9 cellular contexts compared by ENCODE assay signal in genomic region chr10:3467052-3467906, GRCh38.
DNase-seq lines count a peak whose midpoint lies in the region; ATAC-seq and TF ChIP-seq lines count a peak whose summit lies in the region.
"Had no signal": no experiment of that assay in that cellular context is flagged by ENCODE, and none has a peak within 500 bp of the region (broad histone marks: within the 10 kb centered on the region; RNA-seq: fewer than 3 reads in every experiment).

No MANE protein-coding gene starts in this region.

- peak overlapping the region; percentile 20 for H3K27ac Mint-ChIP-seq in stimulated activated effector memory CD8-positive, alpha-beta T cell treated with anti-CD3 and anti-CD28 coated beads, Interleukin-12 subunit alpha, Interleukin-12 subunit beta, amount 100 ng/mL, for 72 hours

- H3K4me3 ChIP-seq in A673 (ENCODE audit: low read depth, low read length, poor library complexity, severe bottlenecking) (no peak overlapping the region), HUES48 (ENCODE audit: low read depth, low read length) (no peak overlapping the region), ascending aorta (peak overlapping the region in 1 of 2 donors; percentile 34)
- H3K4me3 ChIP-seq: GM12878 had no signal

- no peaks in the 10 kb centered on the region for H3K9me3 Mint-ChIP-seq in stimulated activated effector memory CD8-positive, alpha-beta T cell treated with anti-CD3 and anti-CD28 coated beads, Interleukin-12 subunit alpha, Interleukin-12 subunit beta, amount 100 ng/mL, for 72 hours

- no peak overlapping the region for H3K9ac ChIP-seq in HUES48 (ENCODE audit: low read depth, low read length)

- H3K27me3 ChIP-seq in A673 (replicated peaks; ENCODE audit: insufficient read depth, low read depth, low read length, poor library complexity) (no peaks in the 10 kb centered on the region), HUES48 (ENCODE audit: control insufficient read depth, insufficient read depth, low read length) (no peaks in the 10 kb centered on the region), ascending aorta (no peaks in the 10 kb centered on the region)

- TF ChIP-seq CTCF in A673 (conservative IDR thresholded peaks at IDR 0.05; ENCODE audit: low read depth, low read length) (no peak), ascending aorta (IDR thresholded peaks at IDR 0.05) (peak in 2 of 3 experiments; percentile 21 to 36)

- intact Hi-C loops in A673 (cut with micrococcal nuclease; ENCODE audit: unreplicated experiment) (no loop called here), ascending aorta (cut with DNase I) (loop anchor here (5.0 to 10.0 kb wide), 2 partner anchors 60 to 278 kb away; no protein-coding TSS in a partner anchor)

- no peak for ATAC-seq in stimulated activated effector memory CD8-positive, alpha-beta T cell treated with anti-CD3 and anti-CD28 coated beads, Interleukin-12 subunit alpha, Interleukin-12 subunit beta, amount 100 ng/mL, for 72 hours
- no peak for ATAC-seq in GM18505 (IDR thresholded peaks at IDR 0.05; ENCODE audit: unreplicated experiment)
- no peak for ATAC-seq in HG02970 (IDR thresholded peaks at IDR 0.05; ENCODE audit: low FRiP score, unreplicated experiment)
- ATAC-seq: GM12878 had no signal

- peak; percentile 41 for DNase-seq in A673 (ENCODE audit: low spot score)
- peak; percentile 39 to 84 for DNase-seq in ascending aorta (ENCODE audit: low spot score in 2 of 2)
- DNase-seq in iPS DF 19.7 (ENCODE audit: low read depth, low spot score): peak; percentile 60
- DNase-seq in stimulated activated effector memory CD8-positive, alpha-beta T cell treated with anti-CD3 and anti-CD28 coated beads, Interleukin-12 subunit alpha, Interleukin-12 subunit beta, amount 100 ng/mL, for 72 hours (ENCODE audit: low spot score in 2 of 2): no peak
- no peak for DNase-seq in midbrain (lab: John Stamatoyannopoulos, UW)

- H3K4me3 Mint-ChIP-seq in stimulated activated effector memory CD8-positive, alpha-beta T cell treated with anti-CD3 and anti-CD28 coated beads, Interleukin-12 subunit alpha, Interleukin-12 subunit beta, amount 100 ng/mL, for 72 hours: peak overlapping the region; percentile 54

- peaks cover 41% of the 10 kb centered on the region for H3K4me1 ChIP-seq in A673 (ENCODE audit: insufficient read depth, low read length, poor library complexity, severe bottlenecking)
- H3K4me1 ChIP-seq in HUES48 (ENCODE audit: control insufficient read depth, insufficient read depth, low read length): peaks cover 14% of the 10 kb centered on the region; the same call in 1 of the 2 replicates
- H3K4me1 ChIP-seq in ascending aorta: peaks cover 0 to 30% of the 10 kb centered on the region in 2 donors

- H3K9me3 ChIP-seq in A673 (ENCODE audit: low read depth, low read length, poor library complexity, severe bottlenecking) (no peaks in the 10 kb centered on the region), HUES48 (ENCODE audit: control insufficient read depth, insufficient read depth, low read length) (no peaks in the 10 kb centered on the region), ascending aorta (no peaks in the 10 kb centered on the region)

- POLR2A ChIA-PET in A673 (lab: Charles Lee; ENCODE audit: low non-redundant PET): interaction anchor here (0.7 kb wide), 1 partner anchor 291 kb away, joined by 4 read pairs; no protein-coding TSS in a partner anchor

- no TSS peak for BruUV-seq in A673 (replicated peaks; lab: Mats Ljungman, UMichigan)

- CTCF ChIA-PET in A673 (lab: Charles Lee): no interaction called here

- H3K36me3 ChIP-seq in A673 (ENCODE audit: insufficient read depth, low read length, poor library complexity, severe bottlenecking) (no peaks in the 10 kb centered on the region), HUES48 (ENCODE audit: control insufficient read depth, insufficient read depth, low read length) (no peaks in the 10 kb centered on the region), ascending aorta (no peaks in the 10 kb centered on the region)

- no peak for TF ChIP-seq POLR2A in GM18505 (IDR thresholded peaks at IDR 0.05; ENCODE audit: borderline replicate concordance, extremely low read depth, insufficient read depth, insufficient read length)

- no peaks in the 10 kb centered on the region for H3K36me3 Mint-ChIP-seq in stimulated activated effector memory CD8-positive, alpha-beta T cell treated with anti-CD3 and anti-CD28 coated beads, Interleukin-12 subunit alpha, Interleukin-12 subunit beta, amount 100 ng/mL, for 72 hours

- H3K27ac ChIP-seq in A673 (ENCODE audit: low read depth, low read length, poor library complexity, severe bottlenecking): peak overlapping the region; percentile 66
- H3K27ac ChIP-seq in HUES48 (ENCODE audit: low read depth, low read length): peak overlapping the region; percentile 70
- peak overlapping the region; percentile 69 to 91 for H3K27ac ChIP-seq in ascending aorta

- H3K4me1 Mint-ChIP-seq in stimulated activated effector memory CD8-positive, alpha-beta T cell treated with anti-CD3 and anti-CD28 coated beads, Interleukin-12 subunit alpha, Interleukin-12 subunit beta, amount 100 ng/mL, for 72 hours: peaks cover 34% of the 10 kb centered on the region

Comparison
In these comparisons a context has a peak if more than half of its experiments do, and no peak if none do; other contexts are left out.
1. DNase-seq: peak in A673 (single experiment), ascending aorta (2 of 2) and iPS DF 19.7 (single experiment); none in stimulated activated effector memory CD8-positive, alpha-beta T cell treated with anti-CD3 and anti-CD28 coated beads, Interleukin-12 subunit alpha, Interleukin-12 subunit beta, amount 100 ng/mL, for 72 hours (0 of 2) and midbrain (single experiment).
2. Peak in every context shown above with its lines, with median percentiles within 50 percentile points of each other: H3K27ac ChIP-seq.